1 cellular context compared by ENCODE assay signal in genomic region chr10:73095479-73096021, GRCh38.
TF ChIP-seq lines count a peak whose summit lies in the region.

No MANE protein-coding gene starts in this region.

TF ChIP-seq in HepG2, 621 proteins besides CTCF, POLR2A, EP300 and RAD21 (continued from another document):
- no peak for TF ChIP-seq ZBTB10 (CRISPR knock-in tag; IDR thresholded peaks at IDR 0.05; ENCODE audit: borderline replicate concordance)
- no peak for TF ChIP-seq KDM3A (CRISPR knock-in tag; IDR thresholded peaks at IDR 0.05; ENCODE audit: low read depth)
- no peak for TF ChIP-seq SIX1 (CRISPR knock-in tag; IDR thresholded peaks at IDR 0.05; ENCODE audit: borderline replicate concordance)
- TF ChIP-seq PPARG (CRISPR knock-in tag; conservative IDR thresholded peaks at IDR 0.05) = no peak
- TF ChIP-seq TEAD3 (CRISPR knock-in tag; optimal IDR thresholded peaks at IDR 0.05; ENCODE audit: borderline replicate concordance) = peak; percentile 82
- TF ChIP-seq MTF1 (CRISPR knock-in tag; IDR thresholded peaks at IDR 0.05) = no peak
- 0 out of 2 replicates have a peak, but pooled peaks have one; percentile 11 for TF ChIP-seq MTF2 (CRISPR knock-in tag; IDR thresholded peaks at IDR 0.05; ENCODE audit: borderline replicate concordance)
- TF ChIP-seq POLR2AphosphoS5 (IDR thresholded peaks at IDR 0.05; ENCODE audit: low read depth, low read length) = peak; percentile 64
- no peak for TF ChIP-seq SNRNP70 (IDR thresholded peaks at IDR 0.05; ENCODE audit: low read depth, low read length)
- no peak for TF ChIP-seq SMAD9 (CRISPR knock-in tag; IDR thresholded peaks at IDR 0.05)
- no peak for TF ChIP-seq ZNF687 (CRISPR knock-in tag; IDR thresholded peaks at IDR 0.05)
- TF ChIP-seq ZNF562 (CRISPR knock-in tag; IDR thresholded peaks at IDR 0.05; ENCODE audit: borderline replicate concordance) = no peak
- no peak for TF ChIP-seq MIER2 (CRISPR knock-in tag; IDR thresholded peaks at IDR 0.05)
- peak; percentile 50; the same call in 1 of the 2 replicates for TF ChIP-seq ZNF362 (CRISPR knock-in tag; IDR thresholded peaks at IDR 0.05; ENCODE audit: borderline replicate concordance)
- TF ChIP-seq SSRP1 (CRISPR knock-in tag; IDR thresholded peaks at IDR 0.05) = no peak
- no peak for TF ChIP-seq JUND (CRISPR knock-in tag; IDR thresholded peaks at IDR 0.05)
- TF ChIP-seq GATA4 (IDR thresholded peaks at IDR 0.05; ENCODE audit: borderline replicate concordance, low read depth) = no peak
- TF ChIP-seq MAX (IDR thresholded peaks at IDR 0.05) = peak; percentile 18; the same call in 1 of the 2 replicates
- peak; percentile 26 for TF ChIP-seq SAP130 (CRISPR knock-in tag; IDR thresholded peaks at IDR 0.05; ENCODE audit: low read depth)
- TF ChIP-seq CBX5 (CRISPR knock-in tag; IDR thresholded peaks at IDR 0.05; ENCODE audit: borderline replicate concordance) = no peak
- peak; percentile 94 for TF ChIP-seq ZNF281 (CRISPR knock-in tag; IDR thresholded peaks at IDR 0.05; ENCODE audit: borderline replicate concordance)
- TF ChIP-seq KDM5A (IDR thresholded peaks at IDR 0.05; ENCODE audit: borderline replicate concordance, low read length) = peak; percentile 52; the same call in 1 of the 2 replicates
- no peak for TF ChIP-seq AGO2 (optimal IDR thresholded peaks at IDR 0.05; ENCODE audit: low read depth, low read length)
- TF ChIP-seq TCF7L2 (IDR thresholded peaks at IDR 0.05; ENCODE audit: low read depth, low read length) = no peak
- TF ChIP-seq MED13 (CRISPR knock-in tag; IDR thresholded peaks at IDR 0.05) = no peak
- TF ChIP-seq ZC3H13 (CRISPR knock-in tag; IDR thresholded peaks at IDR 0.05) = no peak
- TF ChIP-seq DRAP1 (CRISPR knock-in tag; IDR thresholded peaks at IDR 0.05) = peak; percentile 52; the same call in 1 of the 2 replicates
